In genomic region chr14:40213701-40214100, GRCh38 we compare ENCODE assay signal across 26 cellular contexts.
"Had no signal": no experiment of that assay in that cellular context is flagged by ENCODE, and none has a peak within 500 bp of the region (broad histone marks: within the 10 kb centered on the region; RNA-seq: fewer than 3 reads in every experiment).

No MANE protein-coding gene starts in this region.

- H3K27ac ChIP-seq: adrenal gland, body of pancreas, colonic mucosa, gastroesophageal sphincter, hepatocyte, left ventricle myocardium inferior, right lobe of liver, tibial nerve had no signal

- H3K27me3 ChIP-seq: adrenal gland, body of pancreas, colonic mucosa, gastroesophageal sphincter, hepatocyte, right lobe of liver, tibial nerve had no signal

- H3K4me1 ChIP-seq: adrenal gland, body of pancreas, colonic mucosa, gastroesophageal sphincter, left ventricle myocardium inferior, right lobe of liver, tibial nerve had no signal

- H3K36me3 Mint-ChIP-seq: activated naive CD8-positive, alpha-beta T cell treated with anti-CD3 and anti-CD28 coated beads for 36 hours had no signal

- H3K4me2 ChIP-seq: hepatocyte had no signal

- H3K9me3 ChIP-seq: adrenal gland, colonic mucosa, right lobe of liver had no signal

- H3K36me3 ChIP-seq: adrenal gland, colonic mucosa, gastroesophageal sphincter, left ventricle myocardium inferior, right lobe of liver, tibial nerve had no signal

- H3K27ac Mint-ChIP-seq: activated naive CD4-positive, alpha-beta T cell treated with anti-CD3 and anti-CD28 coated beads for 36 hours; activated naive CD8-positive, alpha-beta T cell treated with anti-CD3 and anti-CD28 coated beads for 36 hours; activated T-helper 1 cell treated with anti-CD3 and anti-CD28 coated beads, Interleukin-12 subunit alpha, Interleukin-12 subunit beta, Interleukin-2, Interleukin-4 antibody, amounts not matched to agents 30 ng/mL and 10 ng/mL and 1 ng/mL, durations not matched to agents 14 hours and 24 hours and 36 hours; natural killer cell treated with Interleukin-12 subunit alpha and Interleukin-12 subunit beta and Interleukin-15 and Interleukin-18, amount 100 ng/mL, for 72 hours had no signal

- H3K4me3 ChIP-seq: adrenal gland, body of pancreas, colonic mucosa, gastroesophageal sphincter, hepatocyte, left ventricle myocardium inferior, lung, mucosa of descending colon, right lobe of liver, tibial nerve had no signal

- H3K4me3 Mint-ChIP-seq: activated naive CD4-positive, alpha-beta T cell treated with anti-CD3 and anti-CD28 coated beads for 36 hours; activated naive CD8-positive, alpha-beta T cell treated with anti-CD3 and anti-CD28 coated beads for 36 hours; activated T-helper 1 cell treated with anti-CD3 and anti-CD28 coated beads, Interleukin-12 subunit alpha, Interleukin-12 subunit beta, Interleukin-2, Interleukin-4 antibody, amounts not matched to agents 30 ng/mL and 10 ng/mL and 1 ng/mL, durations not matched to agents 14 hours and 24 hours and 36 hours; natural killer cell treated with Interleukin-12 subunit alpha and Interleukin-12 subunit beta and Interleukin-15 and Interleukin-18, amount 100 ng/mL, for 72 hours had no signal

- H3K27me3 Mint-ChIP-seq: activated naive CD8-positive, alpha-beta T cell treated with anti-CD3 and anti-CD28 coated beads for 36 hours; natural killer cell treated with Interleukin-12 subunit alpha and Interleukin-12 subunit beta and Interleukin-15 and Interleukin-18, amount 100 ng/mL, for 72 hours had no signal

- H3K79me2 ChIP-seq: hepatocyte had no signal

- ATAC-seq: body of pancreas; gastroesophageal sphincter; mucosa of descending colon; natural killer cell treated with Interleukin-12 subunit alpha and Interleukin-12 subunit beta and Interleukin-15 and Interleukin-18, amount 100 ng/mL, for 72 hours; right lobe of liver had no signal

- H3K4me1 Mint-ChIP-seq: activated naive CD8-positive, alpha-beta T cell treated with anti-CD3 and anti-CD28 coated beads for 36 hours had no signal

- DNase-seq: activated CD4-positive, alpha-beta T cell treated with anti-CD3 and anti-CD28 coated beads for 4 hours; activated CD4-positive, alpha-beta T cell treated with anti-CD3 and anti-CD28 coated beads, Interleukin-2, amount 50 U/mL, for 4 hours; activated CD8-positive, alpha-beta memory T cell treated with anti-CD3 and anti-CD28 coated beads for 24 hours; activated effector memory CD4-positive, alpha-beta T cell treated with anti-CD3 and anti-CD28 coated beads, Interleukin-2, amount 50 U/mL, for 16 hours; activated naive CD4-positive, alpha-beta T cell treated with anti-CD3 and anti-CD28 coated beads for 36 hours; activated naive CD8-positive, alpha-beta T cell treated with anti-CD3 and anti-CD28 coated beads for 36 hours; adrenal gland; aorta; body of pancreas; cerebellar nuclear complex; colonic mucosa; effector CD8-positive, alpha-beta T cell; erythroblast; islet precursor cell; left ventricle myocardium inferior; mesendoderm; mucosa of descending colon; right lobe of liver; stimulated activated CD4-positive, alpha-beta T cell treated with anti-CD3 and anti-CD28 coated beads, Interleukin-2, amount 100 ng/mL, for 48 hours; stimulated activated naive CD4-positive, alpha-beta T cell treated with Interleukin-2 at 50 U/mL for 16 hours had no signal

- H2AFZ ChIP-seq: hepatocyte had no signal
